ENCODE assay signal across 11 cellular contexts in genomic region chr15:67188551-67189218, GRCh38.
DNase-seq lines count a peak whose midpoint lies in the region; ATAC-seq and TF ChIP-seq lines count a peak whose summit lies in the region.
"Had no signal": no experiment of that assay in that cellular context is flagged by ENCODE, and none has a peak within 500 bp of the region (broad histone marks: within the 10 kb centered on the region; RNA-seq: fewer than 3 reads in every experiment).

No MANE protein-coding gene starts in this region.

- no peak for TF ChIP-seq POLR2A in body of pancreas (IDR thresholded peaks at IDR 0.05)

- peaks cover 5 to 19% of the 10 kb centered on the region in 2 donors for H3K36me3 ChIP-seq in body of pancreas (replicated peaks in 1 of 2; ENCODE audit: insufficient read depth in 1 of 2, low read depth in 2 of 2)
- peaks cover 5 to 68% (median 38%) of the 10 kb centered on the region in 4 donors for H3K36me3 ChIP-seq in liver (ENCODE audit: control insufficient read depth in 4 of 4, insufficient read depth in 3 of 4, low read depth in 1 of 4, low read length in 3 of 4)

- no peaks in the 10 kb centered on the region for H3K27me3 ChIP-seq in body of pancreas
- H3K27me3 ChIP-seq in liver (ENCODE audit: control insufficient read depth in 4 of 4, insufficient read depth in 4 of 4, low read length in 3 of 4) = no peaks in the 10 kb centered on the region

- TF ChIP-seq CTCF in body of pancreas (IDR thresholded peaks at IDR 0.05) (no peak), liver (IDR thresholded peaks at IDR 0.05; ENCODE audit: low read depth, low read length, missing input control) (no peak)

- H3K9me3 ChIP-seq in body of pancreas (no peaks in the 10 kb centered on the region), liver (ENCODE audit: control insufficient read depth in 4 of 4, low read length in 3 of 4) (no peaks in the 10 kb centered on the region)

- TF ChIP-seq RAD21 in liver (IDR thresholded peaks at IDR 0.05) = no peak

- DNase-seq in NCI-H446 (lab: John Stamatoyannopoulos, UW) = peak; percentile 1 to 17
- no peak for DNase-seq in NCI-H446 treated with DMSO at 0.1 percent for 48 hours (lab: John Stamatoyannopoulos, UW)
- no peak for DNase-seq in body of pancreas
- no peak for DNase-seq in RPMI8226
- no peak for DNase-seq in DMS79 (lab: John Stamatoyannopoulos, UW)
- DNase-seq: NCI-H774 had no signal

- intact Hi-C loops in body of pancreas (cut with DNase I) = no loop called here

- H3K4me3 ChIP-seq in body of pancreas (no peak overlapping the region), liver (ENCODE audit: low read depth in 1 of 3, low read length in 3 of 3) (no peak overlapping the region)
- H3K4me3 ChIP-seq: GM12878 had no signal

- WGBS in body of pancreas, 2 donors = 80 to 82% methylated on average over 8 of the region's 8 CpGs
- 89% methylated on average over 8 of the region's 8 CpGs for WGBS in liver

- H3K27ac ChIP-seq in body of pancreas = peak overlapping the region in 2 of 4 donors; percentile 17 to 26
- H3K27ac ChIP-seq in liver (ENCODE audit: low read depth in 1 of 2, low read length in 2 of 2) = no peak overlapping the region
- H3K27ac ChIP-seq in temporal lobe (ENCODE audit: low read depth, low read length) = peak overlapping the region; percentile 52
- H3K27ac ChIP-seq: 22Rv1 had no signal

- peak; percentile 20 for ATAC-seq in body of pancreas
- ATAC-seq in GM18907 (IDR thresholded peaks at IDR 0.05; ENCODE audit: unreplicated experiment) = no peak
- ATAC-seq: GM12878 had no signal

- H3K4me1 ChIP-seq in body of pancreas = peaks cover 21% of the 10 kb centered on the region
- no peaks in the 10 kb centered on the region for H3K4me1 ChIP-seq in liver (ENCODE audit: control insufficient read depth in 4 of 4, insufficient read depth in 4 of 4, low read length in 3 of 4)

- no peak overlapping the region for H3K9ac ChIP-seq in liver (ENCODE audit: low read depth in 1 of 2, low read length in 2 of 2)

TF ChIP-seq in liver, 16 proteins besides CTCF, POLR2A, EP300 and RAD21:
- peak; percentile 73 for TF ChIP-seq NR2F2 (IDR thresholded peaks at IDR 0.05)
- TF ChIP-seq HNF4A (conservative IDR thresholded peaks at IDR 0.05) = no peak

Comparison
In these comparisons a context has a peak if more than half of its experiments do, and no peak if none do; other contexts are left out.
1. DNase-seq: peak in NCI-H446 (2 of 2); none in NCI-H446 treated with DMSO at 0.1 percent for 48 hours (single experiment), body of pancreas (0 of 4), RPMI8226 (single experiment) and DMS79 (single experiment).